ENCODE assay signal across 12 cellular contexts in genomic region chr4:1874207-1874606, GRCh38. TPM values are rescaled to one million over a fixed set of nuclear protein-coding genes. Genes with fewer than 3 reads are reported as not detected.
DNase-seq lines count a peak whose midpoint lies in the region; ATAC-seq, FAIRE-seq and TF ChIP-seq lines count a peak whose summit lies in the region.
"Had no signal": no experiment of that assay in that cellular context is flagged by ENCODE, and none has a peak within 500 bp of the region (broad histone marks: within the 10 kb centered on the region; RNA-seq: fewer than 3 reads in every experiment).

No MANE protein-coding gene starts in this region.

- H3K4me2 ChIP-seq in MM.1S (ENCODE audit: low read depth, low read length), result no peak overlapping the region

- H3K27me3 Mint-ChIP-seq in activated CD8-positive, alpha-beta T cell treated with anti-CD3 and anti-CD28 coated beads, Interleukin-2, amount 10 ng/mL, durations not matched to agents 7 days and 5 days (ENCODE audit: low read depth), result no peaks in the 10 kb centered on the region
- no peaks in the 10 kb centered on the region for H3K27me3 Mint-ChIP-seq in natural killer cell (ENCODE audit: low read depth in 2 of 2)

- no peaks in the 10 kb centered on the region for H3K9me2 ChIP-seq in MM.1S (replicated peaks; ENCODE audit: insufficient read depth, low read length)

- H3K27me3 ChIP-seq in MM.1S (replicated peaks; ENCODE audit: insufficient read depth, low read length), result no peaks in the 10 kb centered on the region
- H3K27me3 ChIP-seq: MG63, tibial artery had no signal

- H3K27ac Mint-ChIP-seq in activated CD8-positive, alpha-beta T cell treated with anti-CD3 and anti-CD28 coated beads, Interleukin-2, amount 10 ng/mL, durations not matched to agents 7 days and 5 days, result peak overlapping the region; percentile 69
- peak overlapping the region in 1 of 2 donors; percentile 21 for H3K27ac Mint-ChIP-seq in natural killer cell

- no peak overlapping the region for H2AFZ ChIP-seq in MM.1S (ENCODE audit: low read length)

- H3K4me3 ChIP-seq in MM.1S (ENCODE audit: low read length), result no peak overlapping the region
- H3K4me3 ChIP-seq: tibial artery had no signal

- H3K36me3 ChIP-seq in MM.1S (replicated peaks; ENCODE audit: insufficient read depth, low read length), result no peaks in the 10 kb centered on the region; the same call in 1 of the 2 replicates
- H3K36me3 ChIP-seq: MG63, tibial artery had no signal

- H3K9me3 ChIP-seq in MM.1S (replicated peaks; ENCODE audit: insufficient read depth, low read length), result no peaks in the 10 kb centered on the region
- H3K9me3 ChIP-seq: MG63, tibial artery had no signal

- no peak for ATAC-seq in activated CD8-positive, alpha-beta T cell treated with anti-CD3 and anti-CD28 coated beads, Interleukin-2, amount 10 ng/mL, durations not matched to agents 7 days and 5 days
- ATAC-seq in natural killer cell (no peak), HG02973 (IDR thresholded peaks at IDR 0.05; ENCODE audit: unreplicated experiment) (no peak)

- CTCF ChIA-PET in activated CD8-positive, alpha-beta T cell treated with anti-CD3 and anti-CD28 coated beads, Interleukin-2, amount 10 ng/mL, durations not matched to agents 7 days and 5 days (lab: Charles Lee), result interaction anchor here (0.9 to 2.9 kb wide), 3 partner anchors 10 to 181 kb away, joined by 3 to 24 read pairs (median 4); no protein-coding TSS in a partner anchor

- H3K27ac ChIP-seq in MM.1S (ENCODE audit: low read length), result no peak overlapping the region
- H3K27ac ChIP-seq: tibial artery had no signal

- no peaks in the 10 kb centered on the region for H3K9me3 Mint-ChIP-seq in activated CD8-positive, alpha-beta T cell treated with anti-CD3 and anti-CD28 coated beads, Interleukin-2, amount 10 ng/mL, durations not matched to agents 7 days and 5 days (ENCODE audit: insufficient read depth)
- no peaks in the 10 kb centered on the region for H3K9me3 Mint-ChIP-seq in natural killer cell

- H3K4me1 ChIP-seq in MM.1S (ENCODE audit: low read length), result peaks cover 13% of the 10 kb centered on the region

- FAIRE-seq in GM19239 (lab: Jason Lieb, UNC), result peak; percentile 40
- FAIRE-seq: G401.6 had no signal

- peak overlapping the region; percentile 32 for H3K4me3 Mint-ChIP-seq in activated CD8-positive, alpha-beta T cell treated with anti-CD3 and anti-CD28 coated beads, Interleukin-2, amount 10 ng/mL, durations not matched to agents 7 days and 5 days
- H3K4me3 Mint-ChIP-seq in natural killer cell, result peak overlapping the region; percentile 54

- peaks cover 62% of the 10 kb centered on the region for H3K4me1 Mint-ChIP-seq in activated CD8-positive, alpha-beta T cell treated with anti-CD3 and anti-CD28 coated beads, Interleukin-2, amount 10 ng/mL, durations not matched to agents 7 days and 5 days (ENCODE audit: low read depth)
- H3K4me1 Mint-ChIP-seq in natural killer cell, result peaks cover 18 to 26% of the 10 kb centered on the region in 2 donors

- intact Hi-C loops in natural killer cell (cut with micrococcal nuclease), result no loop called here

- DNase-seq in NCI-H1417 (lab: John Stamatoyannopoulos, UW), result peak; percentile 9 to 69 (median 15)
- DNase-seq in NCI-H1417 treated with DMSO at 0.1 percent for 48 hours (lab: John Stamatoyannopoulos, UW), result no peak
- no peak for DNase-seq in GM19239 (ENCODE audit: insufficient read length, low spot score)
- DNase-seq in activated CD8-positive, alpha-beta T cell treated with anti-CD3 and anti-CD28 coated beads, Interleukin-2, amount 10 ng/mL, durations not matched to agents 7 days and 5 days, result no peak
- DNase-seq in natural killer cell, result no peak
- no peak for DNase-seq in KG1 (lab: John Stamatoyannopoulos, UW)
- no peak for DNase-seq in MM.1S
- DNase-seq: MG63, SW 1271, tibial artery had no signal

- H4K20me1 ChIP-seq in MM.1S (ENCODE audit: insufficient read depth, low read length), result peaks cover 49% of the 10 kb centered on the region

- peaks cover 20% of the 10 kb centered on the region for H3F3A ChIP-seq in MM.1S (ENCODE audit: insufficient read depth, low read length)

- H3K36me3 Mint-ChIP-seq in activated CD8-positive, alpha-beta T cell treated with anti-CD3 and anti-CD28 coated beads, Interleukin-2, amount 10 ng/mL, durations not matched to agents 7 days and 5 days (ENCODE audit: low read depth), result peaks cover 46% of the 10 kb centered on the region
- no peaks in the 10 kb centered on the region for H3K36me3 Mint-ChIP-seq in natural killer cell

- H3K79me2 ChIP-seq in MM.1S (ENCODE audit: low read length), result peaks cover 74% of the 10 kb centered on the region

- H3K9ac ChIP-seq in MM.1S (ENCODE audit: low read length), result no peak overlapping the region

- TF ChIP-seq CTCF in natural killer cell (IDR thresholded peaks at IDR 0.05) (no peak), MM.1S (IDR thresholded peaks at IDR 0.05; ENCODE audit: low read length) (no peak)

- POLR2A ChIA-PET in activated CD8-positive, alpha-beta T cell treated with anti-CD3 and anti-CD28 coated beads, Interleukin-2, amount 10 ng/mL, durations not matched to agents 7 days and 5 days (lab: Charles Lee), result interaction anchor here (1.3 to 2.0 kb wide), 3 partner anchors 10 to 17 kb away, joined by 5 to 8 read pairs (median 5); no protein-coding TSS in a partner anchor

RNA-seq across cellular contexts. Expression of gene NSD2, which starts 3.0 kb away (rescaled TPM):
- 100 to 1,000 TPM; 287 to 290 TPM for total RNA-seq in activated CD8-positive, alpha-beta T cell treated with anti-CD3 and anti-CD28 coated beads, Interleukin-2, amount 10 ng/mL, durations not matched to agents 7 days and 5 days
- 10 to 100 TPM; 36.4 to 51.0 (median 48.3) TPM for total RNA-seq in natural killer cell

RNA-seq across cellular contexts. Expression of gene LETM1, which starts 18.3 kb away (rescaled TPM):
- 10 to 100 TPM; 56.6 to 58.9 TPM for total RNA-seq in activated CD8-positive, alpha-beta T cell treated with anti-CD3 and anti-CD28 coated beads, Interleukin-2, amount 10 ng/mL, durations not matched to agents 7 days and 5 days
- 10 to 100 TPM; 40.4 to 56.5 (median 55.7) TPM for total RNA-seq in natural killer cell

Comparison
In these comparisons a context has a peak if more than half of its experiments do, and no peak if none do; other contexts are left out.
1. DNase-seq: peak in NCI-H1417 (3 of 3); none in NCI-H1417 treated with DMSO at 0.1 percent for 48 hours (single experiment), GM19239 (single experiment), activated CD8-positive, alpha-beta T cell treated with anti-CD3 and anti-CD28 coated beads, Interleukin-2, amount 10 ng/mL, durations not matched to agents 7 days and 5 days (single experiment), natural killer cell (single experiment), KG1 (single experiment) and MM.1S (single experiment).
2. RNA of gene NSD2, which starts 3.0 kb away (total RNA-seq): 287 to 290 TPM in activated CD8-positive, alpha-beta T cell treated with anti-CD3 and anti-CD28 coated beads, Interleukin-2, amount 10 ng/mL, durations not matched to agents 7 days and 5 days; 36.4 to 51.0 TPM in natural killer cell; every median in the first group is over 4 times any median in the second.